ENCODE assay signal across 24 cellular contexts in genomic region chr5:174947548-174947947, GRCh38.
"Had no signal": no experiment of that assay in that cellular context is flagged by ENCODE, and none has a peak within 500 bp of the region (broad histone marks: within the 10 kb centered on the region; RNA-seq: fewer than 3 reads in every experiment).

No MANE protein-coding gene starts in this region.

- FAIRE-seq: colon had no signal

- H3K4me2 ChIP-seq: hepatocyte had no signal

- H2AFZ ChIP-seq: hepatocyte had no signal

- H3K4me1 ChIP-seq: gastroesophageal sphincter, heart left ventricle, left lung, psoas muscle, spleen, suprapubic skin, transverse colon, upper lobe of right lung, uterus had no signal

- H3K79me2 ChIP-seq: hepatocyte had no signal

- ATAC-seq: gastroesophageal sphincter; heart left ventricle; left cardiac atrium; left lung; naive thymus-derived CD4-positive, alpha-beta T cell; psoas muscle; right cardiac atrium; stimulated activated memory B cell treated with anti-CD40 and anti-IgM and Interleukin-4, amounts not matched to agents 10 μg/mL and 1 μg/mL and 100 μg/mL, for 72 hours; upper lobe of right lung had no signal

- H3K36me3 ChIP-seq: gastroesophageal sphincter, heart left ventricle, left lung, spleen, suprapubic skin, transverse colon, upper lobe of right lung, uterus had no signal

- H3K27me3 ChIP-seq: transverse colon, upper lobe of right lung, uterus had no signal

- DNase-seq: dorsolateral prefrontal cortex; effector CD4-positive, alpha-beta T cell; foreskin fibroblast; heart left ventricle; left cardiac atrium; left lung; mesenchymal stem cell; midbrain; naive thymus-derived CD4-positive, alpha-beta T cell; nephron progenitor cell; nucleus accumbens; psoas muscle; right cardiac atrium; spleen; stimulated activated CD4-positive, alpha-beta T cell treated with anti-CD3 and anti-CD28 coated beads, Interleukin-4, amount 100 ng/mL, for 4 hours; transverse colon; upper lobe of right lung; uterus had no signal

- H3K4me3 ChIP-seq: dorsolateral prefrontal cortex, gastroesophageal sphincter, heart left ventricle, hepatocyte, left lung, psoas muscle, skin epidermis, spleen, suprapubic skin, transverse colon, upper lobe of right lung, uterus had no signal

- H3K9me3 ChIP-seq: gastroesophageal sphincter, heart left ventricle, left lung, psoas muscle, spleen, suprapubic skin, transverse colon, upper lobe of right lung, uterus had no signal

- H3K27ac ChIP-seq: dorsolateral prefrontal cortex, gastroesophageal sphincter, heart left ventricle, hepatocyte, left lung, psoas muscle, skin epidermis, spleen, suprapubic skin, transverse colon, upper lobe of right lung, uterus had no signal
